ENCODE assay signal across 1 cellular context in the genomic region with DNA sequence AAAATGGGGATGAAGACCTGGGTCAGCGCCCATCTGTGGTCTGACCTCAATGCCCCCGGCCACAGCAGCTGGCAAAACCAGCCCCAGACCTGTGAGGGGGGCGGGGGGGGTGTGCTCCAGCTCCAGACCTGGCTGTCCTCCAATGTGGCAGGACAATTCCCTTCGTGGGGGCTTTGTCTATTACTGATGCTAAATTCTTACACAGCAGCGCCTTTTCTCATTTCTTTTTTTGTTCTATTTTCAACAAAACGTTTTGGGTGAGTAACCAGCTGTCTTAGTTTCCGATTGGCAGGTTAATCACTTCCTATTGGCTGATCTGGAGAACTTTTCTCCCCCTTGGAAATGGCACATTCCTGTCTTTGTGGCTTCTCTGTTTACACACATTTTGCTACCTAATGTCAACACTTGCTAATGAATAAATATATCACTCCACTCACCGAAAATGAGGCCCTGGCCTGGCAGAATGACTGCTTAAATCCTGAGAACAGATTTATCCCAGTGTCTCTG.
TF ChIP-seq lines count a peak whose summit lies in the region.

No MANE protein-coding gene starts in this region.

TF ChIP-seq in HepG2, 621 proteins besides CTCF, POLR2A, EP300 and RAD21 (continued from another document and continues in another):
- TF ChIP-seq, protein P1, sequence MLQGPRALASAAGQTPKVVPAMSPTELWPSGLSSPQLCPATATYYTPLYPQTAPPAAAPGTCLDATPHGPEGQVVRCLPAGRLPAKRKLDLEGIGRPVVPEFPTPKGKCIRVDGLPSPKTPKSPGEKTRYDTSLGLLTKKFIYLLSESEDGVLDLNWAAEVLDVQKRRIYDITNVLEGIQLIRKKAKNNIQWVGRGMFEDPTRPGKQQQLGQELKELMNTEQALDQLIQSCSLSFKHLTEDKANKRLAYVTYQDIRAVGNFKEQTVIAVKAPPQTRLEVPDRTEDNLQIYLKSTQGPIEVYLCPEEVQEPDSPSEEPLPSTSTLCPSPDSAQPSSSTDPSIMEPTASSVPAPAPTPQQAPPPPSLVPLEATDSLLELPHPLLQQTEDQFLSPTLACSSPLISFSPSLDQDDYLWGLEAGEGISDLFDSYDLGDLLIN (CRISPR knock-in tag; IDR thresholded peaks at IDR 0.05; ENCODE audit: borderline replicate concordance) = no peak
- TF ChIP-seq FOXK1 (CRISPR knock-in tag; IDR thresholded peaks at IDR 0.05; ENCODE audit: borderline replicate concordance, low read depth) (peak; percentile 53; the same call in 1 of the 2 replicates), RCOR2 (CRISPR knock-in tag; IDR thresholded peaks at IDR 0.05) (no peak), SMAD9 (CRISPR knock-in tag; IDR thresholded peaks at IDR 0.05) (no peak), AKAP8 (CRISPR knock-in tag; IDR thresholded peaks at IDR 0.05) (no peak), MBD4 (IDR thresholded peaks at IDR 0.05; ENCODE audit: borderline replicate concordance, low read length) (no peak), ZNF350 (CRISPR knock-in tag; IDR thresholded peaks at IDR 0.05; ENCODE audit: borderline replicate concordance, low read depth) (no peak), YEATS4 (CRISPR knock-in tag; IDR thresholded peaks at IDR 0.05; ENCODE audit: borderline replicate concordance) (no peak), RAD51 (IDR thresholded peaks at IDR 0.05; ENCODE audit: borderline replicate concordance) (no peak), ERF (CRISPR knock-in tag; IDR thresholded peaks at IDR 0.05) (0 out of 2 replicates have a peak, but pooled peaks have one; percentile 18), PHF21A (CRISPR knock-in tag; IDR thresholded peaks at IDR 0.05) (peak; percentile 69), SKI (IDR thresholded peaks at IDR 0.05; ENCODE audit: partially characterized antibody) (peak; percentile 39), ZNF598 (CRISPR knock-in tag; IDR thresholded peaks at IDR 0.05; ENCODE audit: borderline replicate concordance) (no peak), NCOR1 (IDR thresholded peaks at IDR 0.05; ENCODE audit: borderline replicate concordance, low read length) (peak; percentile 73; the same call in 1 of the 2 replicates), SOX5 (CRISPR knock-in tag; IDR thresholded peaks at IDR 0.05; ENCODE audit: borderline replicate concordance) (peak; percentile 76; the same call in 1 of the 2 replicates), ZNF484 (CRISPR knock-in tag; IDR thresholded peaks at IDR 0.05; ENCODE audit: borderline replicate concordance, low read depth) (no peak), ZNF713 (CRISPR knock-in tag; IDR thresholded peaks at IDR 0.05) (no peak), POGZ (CRISPR knock-in tag; IDR thresholded peaks at IDR 0.05) (0 out of 2 replicates have a peak, but pooled peaks have one; percentile 4), ZNF75D (CRISPR knock-in tag; IDR thresholded peaks at IDR 0.05; ENCODE audit: borderline replicate concordance) (no peak), ZNF333 (CRISPR knock-in tag; IDR thresholded peaks at IDR 0.05; ENCODE audit: borderline replicate concordance) (no peak), ZBTB7B (CRISPR knock-in tag; IDR thresholded peaks at IDR 0.05) (0 out of 2 replicates have a peak, but pooled peaks have one; percentile 20), JUNB (CRISPR knock-in tag; IDR thresholded peaks at IDR 0.05; ENCODE audit: borderline replicate concordance) (no peak), SNAPC2 (CRISPR knock-in tag; IDR thresholded peaks at IDR 0.05) (0 out of 2 replicates have a peak, but pooled peaks have one; percentile 36), LCORL (IDR thresholded peaks at IDR 0.05) (no peak), LCORL (CRISPR knock-in tag; IDR thresholded peaks at IDR 0.05) (peak; percentile 17; the same call in 1 of the 2 replicates), KLF13 (CRISPR knock-in tag; IDR thresholded peaks at IDR 0.05) (no peak), ZBTB20 (CRISPR knock-in tag; IDR thresholded peaks at IDR 0.05; ENCODE audit: borderline replicate concordance, low read depth) (0 out of 2 replicates have a peak, but pooled peaks have one; percentile 21), TCF7 (IDR thresholded peaks at IDR 0.05; ENCODE audit: low read depth) (peak; percentile 46; the same call in 1 of the 2 replicates), GFI1 (CRISPR knock-in tag; IDR thresholded peaks at IDR 0.05; ENCODE audit: borderline replicate concordance) (0 out of 2 replicates have a peak, but pooled peaks have one; percentile 46), MED1 (CRISPR knock-in tag; IDR thresholded peaks at IDR 0.05) (peak; percentile 68), TOE1 (CRISPR knock-in tag; IDR thresholded peaks at IDR 0.05) (no peak), ATF7 (IDR thresholded peaks at IDR 0.05) (peak; percentile 52), ATF7 (CRISPR knock-in tag; IDR thresholded peaks at IDR 0.05) (no peak), FOXK2 (IDR thresholded peaks at IDR 0.05) (peak; percentile 87), MAZ (IDR thresholded peaks at IDR 0.05; ENCODE audit: borderline replicate concordance, low read depth, low read length) (peak; percentile 43; the same call in 1 of the 2 replicates), MAZ (CRISPR knock-in tag; IDR thresholded peaks at IDR 0.05; ENCODE audit: low read depth) (no peak), ZMAT3 (CRISPR knock-in tag; conservative IDR thresholded peaks at IDR 0.05) (0 out of 2 replicates have a peak, but pooled peaks have one; percentile 32)
- TF ChIP-seq, protein P2, sequence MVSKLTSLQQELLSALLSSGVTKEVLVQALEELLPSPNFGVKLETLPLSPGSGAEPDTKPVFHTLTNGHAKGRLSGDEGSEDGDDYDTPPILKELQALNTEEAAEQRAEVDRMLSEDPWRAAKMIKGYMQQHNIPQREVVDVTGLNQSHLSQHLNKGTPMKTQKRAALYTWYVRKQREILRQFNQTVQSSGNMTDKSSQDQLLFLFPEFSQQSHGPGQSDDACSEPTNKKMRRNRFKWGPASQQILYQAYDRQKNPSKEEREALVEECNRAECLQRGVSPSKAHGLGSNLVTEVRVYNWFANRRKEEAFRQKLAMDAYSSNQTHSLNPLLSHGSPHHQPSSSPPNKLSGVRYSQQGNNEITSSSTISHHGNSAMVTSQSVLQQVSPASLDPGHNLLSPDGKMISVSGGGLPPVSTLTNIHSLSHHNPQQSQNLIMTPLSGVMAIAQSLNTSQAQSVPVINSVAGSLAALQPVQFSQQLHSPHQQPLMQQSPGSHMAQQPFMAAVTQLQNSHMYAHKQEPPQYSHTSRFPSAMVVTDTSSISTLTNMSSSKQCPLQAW (CRISPR knock-in tag; IDR thresholded peaks at IDR 0.05) = peak; percentile 29; the same call in 1 of the 2 replicates
- TF ChIP-seq, protein P3, sequence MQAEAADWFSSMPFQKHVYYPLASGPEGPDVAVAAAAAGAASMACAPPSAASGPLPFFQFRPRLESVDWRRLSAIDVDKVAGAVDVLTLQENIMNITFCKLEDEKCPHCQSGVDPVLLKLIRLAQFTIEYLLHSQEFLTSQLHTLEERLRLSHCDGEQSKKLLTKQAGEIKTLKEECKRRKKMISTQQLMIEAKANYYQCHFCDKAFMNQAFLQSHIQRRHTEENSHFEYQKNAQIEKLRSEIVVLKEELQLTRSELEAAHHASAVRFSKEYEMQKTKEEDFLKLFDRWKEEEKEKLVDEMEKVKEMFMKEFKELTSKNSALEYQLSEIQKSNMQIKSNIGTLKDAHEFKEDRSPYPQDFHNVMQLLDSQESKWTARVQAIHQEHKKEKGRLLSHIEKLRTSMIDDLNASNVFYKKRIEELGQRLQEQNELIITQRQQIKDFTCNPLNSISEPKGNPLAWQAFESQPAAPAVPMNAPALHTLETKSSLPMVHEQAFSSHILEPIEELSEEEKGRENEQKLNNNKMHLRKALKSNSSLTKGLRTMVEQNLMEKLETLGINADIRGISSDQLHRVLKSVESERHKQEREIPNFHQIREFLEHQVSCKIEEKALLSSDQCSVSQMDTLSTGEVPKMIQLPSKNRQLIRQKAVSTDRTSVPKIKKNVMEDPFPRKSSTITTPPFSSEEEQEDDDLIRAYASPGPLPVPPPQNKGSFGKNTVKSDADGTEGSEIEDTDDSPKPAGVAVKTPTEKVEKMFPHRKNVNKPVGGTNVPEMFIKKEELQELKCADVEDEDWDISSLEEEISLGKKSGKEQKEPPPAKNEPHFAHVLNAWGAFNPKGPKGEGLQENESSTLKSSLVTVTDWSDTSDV (CRISPR knock-in tag; IDR thresholded peaks at IDR 0.05) = no peak
- TF ChIP-seq, protein P4, sequence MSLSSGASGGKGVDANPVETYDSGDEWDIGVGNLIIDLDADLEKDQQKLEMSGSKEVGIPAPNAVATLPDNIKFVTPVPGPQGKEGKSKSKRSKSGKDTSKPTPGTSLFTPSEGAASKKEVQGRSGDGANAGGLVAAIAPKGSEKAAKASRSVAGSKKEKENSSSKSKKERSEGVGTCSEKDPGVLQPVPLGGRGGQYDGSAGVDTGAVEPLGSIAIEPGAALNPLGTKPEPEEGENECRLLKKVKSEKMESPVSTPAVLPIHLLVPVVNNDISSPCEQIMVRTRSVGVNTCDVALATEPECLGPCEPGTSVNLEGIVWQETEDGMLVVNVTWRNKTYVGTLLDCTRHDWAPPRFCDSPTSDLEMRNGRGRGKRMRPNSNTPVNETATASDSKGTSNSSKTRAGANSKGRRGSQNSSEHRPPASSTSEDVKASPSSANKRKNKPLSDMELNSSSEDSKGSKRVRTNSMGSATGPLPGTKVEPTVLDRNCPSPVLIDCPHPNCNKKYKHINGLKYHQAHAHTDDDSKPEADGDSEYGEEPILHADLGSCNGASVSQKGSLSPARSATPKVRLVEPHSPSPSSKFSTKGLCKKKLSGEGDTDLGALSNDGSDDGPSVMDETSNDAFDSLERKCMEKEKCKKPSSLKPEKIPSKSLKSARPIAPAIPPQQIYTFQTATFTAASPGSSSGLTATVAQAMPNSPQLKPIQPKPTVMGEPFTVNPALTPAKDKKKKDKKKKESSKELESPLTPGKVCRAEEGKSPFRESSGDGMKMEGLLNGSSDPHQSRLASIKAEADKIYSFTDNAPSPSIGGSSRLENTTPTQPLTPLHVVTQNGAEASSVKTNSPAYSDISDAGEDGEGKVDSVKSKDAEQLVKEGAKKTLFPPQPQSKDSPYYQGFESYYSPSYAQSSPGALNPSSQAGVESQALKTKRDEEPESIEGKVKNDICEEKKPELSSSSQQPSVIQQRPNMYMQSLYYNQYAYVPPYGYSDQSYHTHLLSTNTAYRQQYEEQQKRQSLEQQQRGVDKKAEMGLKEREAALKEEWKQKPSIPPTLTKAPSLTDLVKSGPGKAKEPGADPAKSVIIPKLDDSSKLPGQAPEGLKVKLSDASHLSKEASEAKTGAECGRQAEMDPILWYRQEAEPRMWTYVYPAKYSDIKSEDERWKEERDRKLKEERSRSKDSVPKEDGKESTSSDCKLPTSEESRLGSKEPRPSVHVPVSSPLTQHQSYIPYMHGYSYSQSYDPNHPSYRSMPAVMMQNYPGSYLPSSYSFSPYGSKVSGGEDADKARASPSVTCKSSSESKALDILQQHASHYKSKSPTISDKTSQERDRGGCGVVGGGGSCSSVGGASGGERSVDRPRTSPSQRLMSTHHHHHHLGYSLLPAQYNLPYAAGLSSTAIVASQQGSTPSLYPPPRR (CRISPR knock-in tag; IDR thresholded peaks at IDR 0.05; ENCODE audit: borderline replicate concordance) = peak; percentile 62; the same call in 1 of the 2 replicates
- TF ChIP-seq, protein P5, sequence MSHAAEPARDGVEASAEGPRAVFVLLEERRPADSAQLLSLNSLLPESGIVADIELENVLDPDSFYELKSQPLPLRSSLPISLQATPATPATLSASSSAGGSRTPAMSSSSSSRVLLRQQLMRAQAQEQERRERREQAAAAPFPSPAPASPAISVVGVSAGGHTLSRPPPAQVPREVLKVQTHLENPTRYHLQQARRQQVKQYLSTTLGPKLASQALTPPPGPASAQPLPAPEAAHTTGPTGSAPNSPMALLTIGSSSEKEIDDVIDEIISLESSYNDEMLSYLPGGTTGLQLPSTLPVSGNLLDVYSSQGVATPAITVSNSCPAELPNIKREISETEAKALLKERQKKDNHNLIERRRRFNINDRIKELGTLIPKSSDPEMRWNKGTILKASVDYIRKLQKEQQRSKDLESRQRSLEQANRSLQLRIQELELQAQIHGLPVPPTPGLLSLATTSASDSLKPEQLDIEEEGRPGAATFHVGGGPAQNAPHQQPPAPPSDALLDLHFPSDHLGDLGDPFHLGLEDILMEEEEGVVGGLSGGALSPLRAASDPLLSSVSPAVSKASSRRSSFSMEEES (CRISPR knock-in tag; IDR thresholded peaks at IDR 0.05) = no peak
- TF ChIP-seq, protein P6, sequence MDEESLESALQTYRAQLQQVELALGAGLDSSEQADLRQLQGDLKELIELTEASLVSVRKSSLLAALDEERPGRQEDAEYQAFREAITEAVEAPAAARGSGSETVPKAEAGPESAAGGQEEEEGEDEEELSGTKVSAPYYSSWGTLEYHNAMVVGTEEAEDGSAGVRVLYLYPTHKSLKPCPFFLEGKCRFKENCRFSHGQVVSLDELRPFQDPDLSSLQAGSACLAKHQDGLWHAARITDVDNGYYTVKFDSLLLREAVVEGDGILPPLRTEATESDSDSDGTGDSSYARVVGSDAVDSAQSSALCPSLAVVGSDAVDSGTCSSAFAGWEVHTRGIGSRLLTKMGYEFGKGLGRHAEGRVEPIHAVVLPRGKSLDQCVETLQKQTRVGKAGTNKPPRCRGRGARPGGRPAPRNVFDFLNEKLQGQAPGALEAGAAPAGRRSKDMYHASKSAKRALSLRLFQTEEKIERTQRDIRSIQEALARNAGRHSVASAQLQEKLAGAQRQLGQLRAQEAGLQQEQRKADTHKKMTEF (CRISPR knock-in tag; IDR thresholded peaks at IDR 0.05) = peak; percentile 56; the same call in 1 of the 2 replicates
- TF ChIP-seq, protein P7, sequence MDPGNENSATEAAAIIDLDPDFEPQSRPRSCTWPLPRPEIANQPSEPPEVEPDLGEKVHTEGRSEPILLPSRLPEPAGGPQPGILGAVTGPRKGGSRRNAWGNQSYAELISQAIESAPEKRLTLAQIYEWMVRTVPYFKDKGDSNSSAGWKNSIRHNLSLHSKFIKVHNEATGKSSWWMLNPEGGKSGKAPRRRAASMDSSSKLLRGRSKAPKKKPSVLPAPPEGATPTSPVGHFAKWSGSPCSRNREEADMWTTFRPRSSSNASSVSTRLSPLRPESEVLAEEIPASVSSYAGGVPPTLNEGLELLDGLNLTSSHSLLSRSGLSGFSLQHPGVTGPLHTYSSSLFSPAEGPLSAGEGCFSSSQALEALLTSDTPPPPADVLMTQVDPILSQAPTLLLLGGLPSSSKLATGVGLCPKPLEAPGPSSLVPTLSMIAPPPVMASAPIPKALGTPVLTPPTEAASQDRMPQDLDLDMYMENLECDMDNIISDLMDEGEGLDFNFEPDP (CRISPR knock-in tag; conservative IDR thresholded peaks at IDR 0.05) = no peak
- TF ChIP-seq, protein P8, sequence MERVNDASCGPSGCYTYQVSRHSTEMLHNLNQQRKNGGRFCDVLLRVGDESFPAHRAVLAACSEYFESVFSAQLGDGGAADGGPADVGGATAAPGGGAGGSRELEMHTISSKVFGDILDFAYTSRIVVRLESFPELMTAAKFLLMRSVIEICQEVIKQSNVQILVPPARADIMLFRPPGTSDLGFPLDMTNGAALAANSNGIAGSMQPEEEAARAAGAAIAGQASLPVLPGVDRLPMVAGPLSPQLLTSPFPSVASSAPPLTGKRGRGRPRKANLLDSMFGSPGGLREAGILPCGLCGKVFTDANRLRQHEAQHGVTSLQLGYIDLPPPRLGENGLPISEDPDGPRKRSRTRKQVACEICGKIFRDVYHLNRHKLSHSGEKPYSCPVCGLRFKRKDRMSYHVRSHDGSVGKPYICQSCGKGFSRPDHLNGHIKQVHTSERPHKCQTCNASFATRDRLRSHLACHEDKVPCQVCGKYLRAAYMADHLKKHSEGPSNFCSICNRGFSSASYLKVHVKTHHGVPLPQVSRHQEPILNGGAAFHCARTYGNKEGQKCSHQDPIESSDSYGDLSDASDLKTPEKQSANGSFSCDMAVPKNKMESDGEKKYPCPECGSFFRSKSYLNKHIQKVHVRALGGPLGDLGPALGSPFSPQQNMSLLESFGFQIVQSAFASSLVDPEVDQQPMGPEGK (CRISPR knock-in tag; IDR thresholded peaks at IDR 0.05) = peak; percentile 92
- TF ChIP-seq, protein P9, sequence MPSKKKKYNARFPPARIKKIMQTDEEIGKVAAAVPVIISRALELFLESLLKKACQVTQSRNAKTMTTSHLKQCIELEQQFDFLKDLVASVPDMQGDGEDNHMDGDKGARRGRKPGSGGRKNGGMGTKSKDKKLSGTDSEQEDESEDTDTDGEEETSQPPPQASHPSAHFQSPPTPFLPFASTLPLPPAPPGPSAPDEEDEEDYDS (CRISPR knock-in tag; IDR thresholded peaks at IDR 0.05) = peak; percentile 53; the same call in 1 of the 2 replicates
